26 cellular contexts compared by ENCODE assay signal in the genomic region with DNA sequence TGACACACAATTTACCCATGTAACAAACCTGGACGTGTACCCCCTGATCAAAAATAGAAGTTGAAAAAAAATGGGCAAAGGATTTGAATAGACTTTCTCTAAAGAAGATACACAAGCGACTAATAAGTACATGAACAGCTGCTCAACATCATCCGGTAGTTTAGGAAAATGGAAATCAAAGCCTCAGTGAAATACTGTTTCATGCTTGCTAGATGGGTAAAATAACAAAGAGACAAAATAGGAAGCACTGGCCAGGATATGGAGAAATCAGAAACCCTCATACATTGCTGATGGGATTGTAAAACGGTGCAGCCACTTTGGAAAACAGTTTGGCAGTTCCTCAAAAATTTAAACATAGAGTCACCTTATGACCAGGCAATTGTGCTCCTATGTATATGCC.
A peak's percentile ranks its signal among the peaks of the same experiment; 100 is the strongest.
DNase-seq lines count a peak whose midpoint lies in the region; ATAC-seq and TF ChIP-seq lines count a peak whose summit lies in the region.
"Had no signal": no experiment of that assay in that cellular context is flagged by ENCODE, and none has a peak within 500 bp of the region (broad histone marks: within the 10 kb centered on the region; RNA-seq: fewer than 3 reads in every experiment).

No MANE protein-coding gene starts in this region.

- no peaks in the 10 kb centered on the region for H3K9me3 ChIP-seq in adipocyte (ENCODE audit: control insufficient read depth, low read length)
- H3K9me3 ChIP-seq: A549, MG63, SK-N-SH had no signal

- DNase-seq in SKM-1 treated with dmso at 0.1 percent for 144 hours (lab: John Stamatoyannopoulos, UW; ENCODE audit: unreplicated experiment) (peak; percentile 40), SKM-1 (lab: John Stamatoyannopoulos, UW; ENCODE audit: unreplicated experiment) (no peak), adipocyte (ENCODE audit: low read depth) (peak; percentile 20), fibroblast of villous mesenchyme (ENCODE audit: low read depth) (peak; percentile 31), GDM1 (lab: John Stamatoyannopoulos, UW) (no peak), DMS114 treated with DMSO at 0.1 percent for 48 hours (lab: John Stamatoyannopoulos, UW; ENCODE audit: unreplicated experiment) (no peak)
- DNase-seq: AML-193; CD4-positive, alpha-beta memory T cell; COR-L47; GOT3; MG63; NCI-H1105 treated with DMSO at 0.1 percent for 48 hours; NCI-H146; NCI-H1930; NCI-H2107; NCI-H524 treated with DMSO at 0.1 percent for 48 hours; NCI-H774; Right ventricle myocardium superior; RPMI8226; SK-N-SH had no signal

- no peaks in the 10 kb centered on the region for H3K27me3 ChIP-seq in adipocyte (replicated peaks; ENCODE audit: control insufficient read depth, insufficient read depth, low read length)
- H3K27me3 ChIP-seq: BLaER1 treated with 17β-estradiol and CSF1 and Interleukin-3, amounts not matched to agents 10 nM and 100 nM; MG63 had no signal

- no peaks in the 10 kb centered on the region for H3K36me3 ChIP-seq in adipocyte (ENCODE audit: control insufficient read depth, insufficient read depth, low read length, severe bottlenecking)
- H3K36me3 ChIP-seq: BLaER1 treated with 17β-estradiol and CSF1 and Interleukin-3, amounts not matched to agents 10 nM and 100 nM; MG63 had no signal

- H3K9ac ChIP-seq in adipocyte (ENCODE audit: low read length) = no peak overlapping the region
- H3K9ac ChIP-seq: BLaER1 treated with 17β-estradiol and CSF1 and Interleukin-3, amounts not matched to agents 10 nM and 100 nM; SK-N-SH had no signal

- ATAC-seq in HG03521 (IDR thresholded peaks at IDR 0.05; ENCODE audit: unreplicated experiment) = no peak
- ATAC-seq: A549, GM12878, HCT116, K562 had no signal

- no peak overlapping the region for H3K4me3 ChIP-seq in adipocyte (ENCODE audit: low read length)
- no peak overlapping the region for H3K4me3 ChIP-seq in fibroblast of villous mesenchyme (ENCODE audit: low read depth, low read length)
- H3K4me3 ChIP-seq: A549; BLaER1 treated with 17β-estradiol and CSF1 and Interleukin-3, amounts not matched to agents 10 nM and 100 nM; GM12878; K562; MG63 had no signal

- H3K4me1 ChIP-seq in adipocyte (ENCODE audit: control insufficient read depth, insufficient read depth, low read length) = peaks cover 5% of the 10 kb centered on the region
- H3K4me1 ChIP-seq: A549 had no signal

- TF ChIP-seq CTCF in fibroblast of villous mesenchyme (IDR thresholded peaks at IDR 0.05; ENCODE audit: insufficient read depth, low read depth, low read length) = no peak

Comparison
In these comparisons a context has a peak if more than half of its experiments do, and no peak if none do; other contexts are left out.
1. DNase-seq: peak in SKM-1 treated with dmso at 0.1 percent for 144 hours (single experiment), adipocyte (single experiment) and fibroblast of villous mesenchyme (single experiment); none in SKM-1 (single experiment), GDM1 (single experiment) and DMS114 treated with DMSO at 0.1 percent for 48 hours (single experiment).